32 cellular contexts compared by ENCODE assay signal in genomic region chrX:141415889-141416288, GRCh38.
"Had no signal": no experiment of that assay in that cellular context is flagged by ENCODE, and none has a peak within 500 bp of the region (broad histone marks: within the 10 kb centered on the region; RNA-seq: fewer than 3 reads in every experiment).

No MANE protein-coding gene starts in this region.

- ATAC-seq: activated naive CD4-positive, alpha-beta T cell treated with anti-CD3 and anti-CD28 coated beads, Interleukin-2, amount 50 U/mL, for 72 hours; activated naive CD8-positive, alpha-beta T cell treated with anti-CD3 and anti-CD28 coated beads, Interleukin-2, amount 50 U/mL, for 24 hours; activated T-cell treated with anti-CD3 and anti-CD28 coated beads, Interleukin-2, amount 50 U/mL, for 4 hours; activated T-cell treated with anti-CD3 and anti-CD28 coated beads, Interleukin-2, amount 50 U/mL, for 72 hours; activated T-helper 17 cell treated with anti-CD3 and anti-CD28 coated beads, Interleukin-2, amount 50 U/mL, for 72 hours; body of pancreas had no signal

- H3K27me3 ChIP-seq: adrenal gland, ascending aorta, body of pancreas, brain microvascular endothelial cell, breast epithelium, cardiac muscle cell had no signal

- H3K27ac ChIP-seq: adrenal gland, ascending aorta, body of pancreas, brain microvascular endothelial cell, breast epithelium, cardiac muscle cell had no signal

- H3K4me3 ChIP-seq: adrenal gland, ascending aorta, body of pancreas, breast epithelium, cardiac muscle cell had no signal

- H3K4me1 ChIP-seq: adrenal gland, ascending aorta, body of pancreas, breast epithelium had no signal

- DNase-seq: activated effector memory CD4-positive, alpha-beta T cell treated with anti-CD3 and anti-CD28 coated beads, Interleukin-2, amount 50 U/mL, for 16 hours; activated effector memory CD4-positive, alpha-beta T cell treated with Interleukin-2 at 50 U/mL for 16 hours; activated gamma-delta T cell; activated gamma-delta T cell treated with Interleukin-2 at 50 U/mL for 16 hours; activated naive CD4-positive, alpha-beta T cell; activated naive CD4-positive, alpha-beta T cell treated with anti-CD3 and anti-CD28 coated beads for 36 hours; activated naive CD4-positive, alpha-beta T cell treated with anti-CD3 and anti-CD28 coated beads, Interleukin-2, amount 10 ng/mL, durations not matched to agents 7 days and 5 days; activated naive CD4-positive, alpha-beta T cell treated with anti-CD3 and anti-CD28 coated beads, Interleukin-2, amount 50 U/mL, for 16 hours; activated naive CD4-positive, alpha-beta T cell treated with Interleukin-2 at 50 U/mL for 16 hours; activated naive CD8-positive, alpha-beta T cell treated with anti-CD3 and anti-CD28 coated beads for 36 hours; activated naive CD8-positive, alpha-beta T cell treated with anti-CD3 and anti-CD28 coated beads, Interleukin-2, amount 10 ng/mL, durations not matched to agents 7 days and 5 days; activated naive CD8-positive, alpha-beta T cell treated with anti-CD3 and anti-CD28 coated beads, Interleukin-2, amount 50 U/mL, for 24 hours; activated T-cell treated with anti-CD3 and anti-CD28 coated beads, Interleukin-2, amount 50 U/mL, for 24 hours; activated T-cell treated with anti-CD3 and anti-CD28 coated beads, Interleukin-2, amount 50 U/mL, for 4 hours; activated T-cell treated with anti-CD3 and anti-CD28 coated beads, Interleukin-2, amount 50 U/mL, for 48 hours; activated T-cell treated with anti-CD3 and anti-CD28 coated beads, Interleukin-2, amount 50 U/mL, for 72 hours; adrenal gland; amniotic stem cell; amygdala; anterior cingulate cortex; aorta; body of pancreas; brain microvascular endothelial cell; caudate nucleus; central memory CD4-positive, alpha-beta T cell; cerebellar nuclear complex had no signal

- H3K9me3 ChIP-seq: adrenal gland, ascending aorta, body of pancreas, breast epithelium had no signal

- FAIRE-seq: bronchial epithelial cell had no signal

- H3K36me3 ChIP-seq: adrenal gland, ascending aorta, brain microvascular endothelial cell, breast epithelium, cardiac muscle cell had no signal
